In genomic region chr16:74929636-74930035, GRCh38 we compare ENCODE assay signal across 9 cellular contexts.
"Had no signal": no experiment of that assay in that cellular context is flagged by ENCODE, and none has a peak within 500 bp of the region (broad histone marks: within the 10 kb centered on the region; RNA-seq: fewer than 3 reads in every experiment).

No MANE protein-coding gene starts in this region.

- ATAC-seq: HepG2 had no signal

- FAIRE-seq: HepG2 had no signal

- H3K9me3 Mint-ChIP-seq: IgD-negative memory B cell had no signal

- H3K4me3 Mint-ChIP-seq: IgD-negative memory B cell had no signal

- H3K9ac ChIP-seq: KMS-11 had no signal

- H3K27me3 Mint-ChIP-seq: IgD-negative memory B cell had no signal

- H3K27ac Mint-ChIP-seq: IgD-negative memory B cell had no signal

- H3K27ac ChIP-seq: HL-60, KMS-11 had no signal

- DNase-seq: IMR-90, Karpas-422, Kasumi-1, KBM-7, KG1 had no signal

- H3K4me2 ChIP-seq: KMS-11 had no signal
